Comparison of ENCODE assay signal across 8 cellular contexts in the genomic region with DNA sequence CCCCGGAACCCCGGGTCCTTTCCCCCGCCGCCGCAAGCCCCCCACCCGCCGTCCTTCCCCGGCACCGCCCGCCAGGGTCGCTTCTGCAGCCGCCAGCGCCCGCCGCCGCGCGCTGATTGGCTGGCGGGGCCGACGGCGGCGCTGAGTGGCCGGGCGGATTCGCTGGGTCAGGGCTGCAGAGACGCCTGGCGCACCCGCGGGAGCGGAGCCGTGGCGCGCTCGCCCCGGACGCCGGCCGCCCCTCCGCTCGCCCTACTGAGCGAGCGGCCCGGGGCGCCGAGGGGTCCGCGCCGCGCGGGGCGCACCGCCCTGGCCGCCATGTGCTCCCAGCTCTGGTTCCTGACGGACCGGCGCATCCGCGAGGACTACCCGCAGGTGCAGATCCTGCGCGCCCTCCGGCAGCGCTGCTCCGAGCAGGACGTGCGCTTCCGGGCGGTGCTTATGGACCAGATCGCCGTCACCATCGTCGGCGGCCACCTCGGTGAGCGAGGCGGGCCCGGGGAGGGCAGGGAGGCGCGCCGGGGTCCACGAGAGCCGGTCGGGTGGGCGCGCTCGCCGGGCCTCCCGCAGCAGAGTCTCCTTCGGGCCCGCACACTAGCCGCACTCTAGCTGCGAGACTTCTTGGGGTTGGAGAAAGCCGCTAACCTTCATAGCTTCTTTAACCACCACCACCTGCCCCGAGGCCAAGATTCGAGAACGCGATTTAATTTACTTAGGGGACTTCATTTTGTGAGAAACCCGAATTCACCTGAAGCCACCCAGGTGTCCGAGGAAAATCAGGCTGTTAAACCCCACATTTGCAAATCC.
A peak's percentile ranks its signal among the peaks of the same experiment; 100 is the strongest.
DNase-seq lines count a peak whose midpoint lies in the region; ATAC-seq lines count a peak whose summit lies in the region.

A gene with protein sequence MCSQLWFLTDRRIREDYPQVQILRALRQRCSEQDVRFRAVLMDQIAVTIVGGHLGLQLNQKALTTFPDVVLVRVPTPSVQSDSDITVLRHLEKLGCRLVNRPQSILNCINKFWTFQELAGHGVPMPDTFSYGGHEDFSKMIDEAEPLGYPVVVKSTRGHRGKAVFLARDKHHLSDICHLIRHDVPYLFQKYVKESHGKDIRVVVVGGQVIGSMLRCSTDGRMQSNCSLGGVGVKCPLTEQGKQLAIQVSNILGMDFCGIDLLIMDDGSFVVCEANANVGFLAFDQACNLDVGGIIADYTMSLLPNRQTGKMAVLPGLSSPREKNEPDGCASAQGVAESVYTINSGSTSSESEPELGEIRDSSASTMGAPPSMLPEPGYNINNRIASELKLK (plus strand): TSS at position 176 of the 807 bp plus-strand sequence. CDS start 143 bp downstream, at position 319.

- peaks cover 13% of the 10 kb centered on the region for H3K27me3 Mint-ChIP-seq in memory B cell

- H3K27ac Mint-ChIP-seq in memory B cell: no peak within 1 kb of the TSS

- ATAC-seq in HG02623 (IDR thresholded peaks at IDR 0.05; ENCODE audit: unreplicated experiment): peak; percentile 79
- ATAC-seq in memory B cell (ENCODE audit: low read depth): peak; percentile 65

- H3K36me3 Mint-ChIP-seq in memory B cell: no peaks in the 10 kb centered on the region

- peak within 1 kb of the TSS; percentile 77 for H3K4me3 Mint-ChIP-seq in memory B cell

- peaks cover 3% of the 10 kb centered on the region for H3K4me1 Mint-ChIP-seq in memory B cell

- H3K9me3 Mint-ChIP-seq in memory B cell: no peaks in the 10 kb centered on the region

- DNase-seq in NCI-H187 (lab: John Stamatoyannopoulos, UW) (peak; percentile 40 to 77), NCI-H187 treated with DMSO at 0.1 percent for 48 hours (lab: John Stamatoyannopoulos, UW) (no peak), NCI-H2081 (lab: John Stamatoyannopoulos, UW) (peak; percentile 88 to 93), ecto neural progenitor cell (ENCODE audit: low spot score) (peak; percentile 87), memory B cell (ENCODE audit: low spot score in 2 of 2) (peak; percentile 7 to 23)
- DNase-seq in activated CD4-positive, alpha-beta T cell treated with anti-CD3 and anti-CD28 coated beads for 4 hours: peak; percentile 13 to 24
- DNase-seq in stimulated activated CD8-positive, alpha-beta memory T cell treated with anti-CD3 and anti-CD28 coated beads, Interleukin-4, amount 100 ng/mL, for 24 hours (ENCODE audit: low read depth): peak; percentile 34
